In genomic region chr4:187478292-187479205, GRCh38 we compare ENCODE assay signal across 11 cellular contexts.
DNase-seq lines count a peak whose midpoint lies in the region; ATAC-seq and TF ChIP-seq lines count a peak whose summit lies in the region.
"Had no signal": no experiment of that assay in that cellular context is flagged by ENCODE, and none has a peak within 500 bp of the region (broad histone marks: within the 10 kb centered on the region; RNA-seq: fewer than 3 reads in every experiment).

No MANE protein-coding gene starts in this region.

- H4K20me1 ChIP-seq in SK-N-SH (ENCODE audit: insufficient read depth) (no peaks in the 10 kb centered on the region), osteoblast (ENCODE audit: insufficient read depth, low read length) (no peaks in the 10 kb centered on the region)

- peak overlapping the region; percentile 84 for H2AFZ ChIP-seq in SK-N-SH (ENCODE audit: low read depth)
- H2AFZ ChIP-seq in osteoblast (ENCODE audit: low read length), result peak overlapping the region; percentile 93

- peaks cover 23% of the 10 kb centered on the region for H3F3A ChIP-seq in SK-N-SH (replicated peaks; ENCODE audit: insufficient read depth)

- no peaks in the 10 kb centered on the region for H3K9me2 ChIP-seq in SK-N-SH

- H3K36me3 ChIP-seq in SK-N-SH (replicated peaks in 1 of 2; ENCODE audit: control insufficient read depth in 1 of 2, insufficient read depth in 2 of 2, low read length in 1 of 2), result no peaks in the 10 kb centered on the region
- no peaks in the 10 kb centered on the region for H3K36me3 ChIP-seq in osteoblast (ENCODE audit: insufficient read depth, low read length)

- no peak overlapping the region for H3K4me3 ChIP-seq in SK-N-SH (ENCODE audit: low read depth in 2 of 2, low read length in 1 of 2)
- no peak overlapping the region for H3K4me3 ChIP-seq in fibroblast of pulmonary artery (replicated peaks; ENCODE audit: low read depth, low read length)
- H3K4me3 ChIP-seq in osteoblast (ENCODE audit: insufficient read depth, low read length), result peak overlapping the region; percentile 10

- no peaks in the 10 kb centered on the region for H3K9me3 ChIP-seq in SK-N-SH
- H3K9me3 ChIP-seq in osteoblast (ENCODE audit: low read depth, low read length), result no peaks in the 10 kb centered on the region

- in situ Hi-C loops in ACHN (cut with HindIII; ENCODE audit: low pct_ligation_motif_present, low pct_unique_long_range_greater_than_20kb, low sequenced_read_pairs), result no loop called here

- peak in 1 of 2 experiments; percentile 58; a peak in 1 of 4 replicates for TF ChIP-seq EP300 in SK-N-SH (IDR thresholded peaks at IDR 0.05; ENCODE audit: borderline replicate concordance in 1 of 2, low read depth in 1 of 2, low read length in 1 of 2)

- H3K27ac ChIP-seq in SK-N-SH (ENCODE audit: low read depth in 2 of 2, low read length in 1 of 2), result peak overlapping the region in 1 of 2 experiments; percentile 94; a peak in 2 of 4 replicates
- H3K27ac ChIP-seq in osteoblast (ENCODE audit: low read depth, low read length), result peak overlapping the region; percentile 84

- H3K79me2 ChIP-seq in SK-N-SH (ENCODE audit: insufficient read depth), result no peaks in the 10 kb centered on the region
- H3K79me2 ChIP-seq in osteoblast (ENCODE audit: insufficient read depth, low read length), result no peaks in the 10 kb centered on the region

- no peaks in the 10 kb centered on the region for H3K27me3 ChIP-seq in SK-N-SH (ENCODE audit: insufficient read depth)
- H3K27me3 ChIP-seq in osteoblast (ENCODE audit: insufficient read depth, low read length), result no peaks in the 10 kb centered on the region

- no peak for TF ChIP-seq RAD21 in SK-N-SH (IDR thresholded peaks at IDR 0.05; ENCODE audit: low read length)

- H3K4me2 ChIP-seq in SK-N-SH (peak overlapping the region; percentile 61), osteoblast (ENCODE audit: insufficient read depth, low read length) (peak overlapping the region; percentile 62)

- ATAC-seq in HG03354 (IDR thresholded peaks at IDR 0.05; ENCODE audit: poor library complexity, severe bottlenecking, unreplicated experiment) (no peak), GM21381 (IDR thresholded peaks at IDR 0.05; ENCODE audit: unreplicated experiment) (no peak)
- ATAC-seq: naive thymus-derived CD8-positive, alpha-beta T cell had no signal

- POLR2A ChIA-PET in SK-N-SH (lab: Yijun Ruan, JAX), result no interaction called here

- 31% methylated on average over 20 of the region's 20 CpGs for WGBS in SK-N-SH (ENCODE audit: low lambda C conversion rate)

- peak; percentile 91 for DNase-seq in EL
- DNase-seq in SK-N-SH, result no peak
- peak; percentile 48 for DNase-seq in fibroblast of pulmonary artery (ENCODE audit: low read depth)
- DNase-seq in osteoblast (ENCODE audit: insufficient read length, low spot score, missing footprints), result peak; percentile 88
- no peak for DNase-seq in SK-N-DZ (ENCODE audit: low spot score)
- DNase-seq in ACHN, result no peak
- DNase-seq: naive thymus-derived CD8-positive, alpha-beta T cell; NCI-H2171; stimulated activated CD4-positive, alpha-beta T cell treated with anti-CD3 and anti-CD28 coated beads, Interleukin-4, amount 100 ng/mL, for 1 hour had no signal

- TF ChIP-seq CTCF in SK-N-SH (IDR thresholded peaks at IDR 0.05) (no peak), fibroblast of pulmonary artery (IDR thresholded peaks at IDR 0.05; ENCODE audit: low read length, missing control alignments) (no peak), osteoblast (IDR thresholded peaks at IDR 0.05; ENCODE audit: extremely low read depth, low read depth, low read length) (no peak)

- H3K4me1 ChIP-seq in SK-N-SH (ENCODE audit: control insufficient read depth in 1 of 2, insufficient read depth in 2 of 2, low read depth in 1 of 2, low read length in 1 of 2) (peaks cover 0 to 23% of the 10 kb centered on the region in 2 experiments; a peak in 2 of 4 replicates), osteoblast (ENCODE audit: insufficient read depth, low read length) (peaks cover 39% of the 10 kb centered on the region)

- H3K9ac ChIP-seq in SK-N-SH, result peak overlapping the region; percentile 70

- CTCF ChIA-PET in SK-N-SH (lab: Yijun Ruan, JAX), result interaction anchor here (0.8 kb wide), 1 partner anchor 9 kb away, joined by 3 read pairs; no protein-coding TSS in a partner anchor

TF ChIP-seq in SK-N-SH, 30 proteins besides CTCF, POLR2A, EP300 and RAD21:
- TF ChIP-seq FOSL2 (IDR thresholded peaks at IDR 0.05; ENCODE audit: borderline replicate concordance, low read depth), result peak; percentile 59; the same call in 1 of the 2 replicates
- TF ChIP-seq FOXM1 (IDR thresholded peaks at IDR 0.05; ENCODE audit: low read depth), result no peak
- no peak for TF ChIP-seq RFX5 (IDR thresholded peaks at IDR 0.05; ENCODE audit: low read length)
- peak; percentile 52; the same call in 1 of the 2 replicates for TF ChIP-seq TEAD4 (IDR thresholded peaks at IDR 0.05; ENCODE audit: borderline replicate concordance, insufficient read depth)
- no peak for TF ChIP-seq NRF1 (IDR thresholded peaks at IDR 0.05; ENCODE audit: low read depth, low read length)
- TF ChIP-seq GABPA (IDR thresholded peaks at IDR 0.05; ENCODE audit: low read depth), result no peak
- TF ChIP-seq NFIC (IDR thresholded peaks at IDR 0.05; ENCODE audit: borderline replicate concordance), result peak; percentile 49; the same call in 1 of the 2 replicates
- peak; percentile 91 for TF ChIP-seq MEF2A (IDR thresholded peaks at IDR 0.05; ENCODE audit: borderline replicate concordance, low read depth)
- no peak for TF ChIP-seq MXI1 (IDR thresholded peaks at IDR 0.05; ENCODE audit: low read depth, low read length)
- TF ChIP-seq PBX3 (IDR thresholded peaks at IDR 0.05), result peak; percentile 44; the same call in 1 of the 2 replicates
- TF ChIP-seq RCOR1 (IDR thresholded peaks at IDR 0.05; ENCODE audit: low read length), result no peak
- TF ChIP-seq FOXJ3 (CRISPR knock-in tag; IDR thresholded peaks at IDR 0.05), result no peak
- peak; percentile 36; the same call in 1 of the 2 replicates for TF ChIP-seq TCF12 (IDR thresholded peaks at IDR 0.05)
- TF ChIP-seq MAX (IDR thresholded peaks at IDR 0.05; ENCODE audit: low read depth), result no peak
- no peak; the same call in 1 of the 2 replicates for TF ChIP-seq POLR2AphosphoS5 (IDR thresholded peaks at IDR 0.05; ENCODE audit: low read depth, low read length)
- TF ChIP-seq JUND (IDR thresholded peaks at IDR 0.05), result peak; percentile 31; the same call in 1 of the 2 replicates

Comparison
In these comparisons a context has a peak if more than half of its experiments do, and no peak if none do; other contexts are left out.
1. DNase-seq: peak in EL (single experiment), fibroblast of pulmonary artery (single experiment) and osteoblast (single experiment); none in SK-N-SH (single experiment), SK-N-DZ (single experiment) and ACHN (single experiment).